11 cellular contexts compared by ENCODE assay signal in genomic region chr7:106217089-106217542, GRCh38.
A peak's percentile ranks its signal among the peaks of the same experiment; 100 is the strongest.
DNase-seq lines count a peak whose midpoint lies in the region; TF ChIP-seq lines count a peak whose summit lies in the region.
"Had no signal": no experiment of that assay in that cellular context is flagged by ENCODE, and none has a peak within 500 bp of the region (broad histone marks: within the 10 kb centered on the region; RNA-seq: fewer than 3 reads in every experiment).

No MANE protein-coding gene starts in this region.

- H3K36me3 ChIP-seq in ACC112 (ENCODE audit: insufficient read depth, low read length), result no peaks in the 10 kb centered on the region

- no peaks in the 10 kb centered on the region for H3K27me3 Mint-ChIP-seq in nephron (ENCODE audit: low read depth)

- H3K36me3 Mint-ChIP-seq in nephron (ENCODE audit: low read depth), result no peaks in the 10 kb centered on the region
- H3K36me3 Mint-ChIP-seq: activated naive CD8-positive, alpha-beta T cell treated with anti-CD3 and anti-CD28 coated beads for 36 hours; CD4-positive, CD25-positive, alpha-beta regulatory T cell had no signal

- H3K27me3 ChIP-seq in ACC112 (ENCODE audit: insufficient read depth, low read length) (no peaks in the 10 kb centered on the region), dorsolateral prefrontal cortex (no peaks in the 10 kb centered on the region)

- peaks cover 4% of the 10 kb centered on the region for H3K9me3 Mint-ChIP-seq in nephron

- H3K4me3 ChIP-seq in ACC112 (ENCODE audit: low read depth, low read length), result peak overlapping the region; percentile 13
- H3K4me3 ChIP-seq in epithelial cell of proximal tubule (ENCODE audit: low read depth, low read length), result peak overlapping the region; percentile 11
- H3K4me3 ChIP-seq in dorsolateral prefrontal cortex, result peak overlapping the region in 12 of 59 donors; percentile 3 to 37 (median 18)

- H3K27ac ChIP-seq in ACC112 (ENCODE audit: low read depth, low read length) (peak overlapping the region; percentile 94), dorsolateral prefrontal cortex (peak overlapping the region in 21 of 59 donors; percentile 2 to 74 (median 35))

- intact Hi-C loops in dorsolateral prefrontal cortex (cut with DNase I), result no loop called here

- peaks cover 26% of the 10 kb centered on the region for H3K4me1 ChIP-seq in ACC112 (ENCODE audit: control insufficient read depth, insufficient read depth, low read length, unreplicated experiment)

- peak overlapping the region in 2 of 3 experiments; percentile 1 to 19 for H3K27ac Mint-ChIP-seq in nephron
- H3K27ac Mint-ChIP-seq: activated naive CD8-positive, alpha-beta T cell treated with anti-CD3 and anti-CD28 coated beads for 36 hours; CD4-positive, CD25-positive, alpha-beta regulatory T cell had no signal

- peak; percentile 42 for DNase-seq in NCI-H69 (lab: John Stamatoyannopoulos, UW)
- no peak for DNase-seq in epithelial cell of proximal tubule (ENCODE audit: low read depth)
- DNase-seq in MV-4-11 (lab: John Stamatoyannopoulos, UW), result no peak
- no peak for DNase-seq in COLO829 (ENCODE audit: low spot score)
- DNase-seq in dorsolateral prefrontal cortex, result no peak
- DNase-seq in NOMO-1 treated with dmso at 0.1 percent for 144 hours (lab: John Stamatoyannopoulos, UW; ENCODE audit: unreplicated experiment), result no peak
- DNase-seq: activated naive CD8-positive, alpha-beta T cell treated with anti-CD3 and anti-CD28 coated beads for 36 hours; CD4-positive, CD25-positive, alpha-beta regulatory T cell; NCI-H748 treated with DMSO at 0.1 percent for 48 hours had no signal

- H3K4me3 Mint-ChIP-seq in nephron, result no peak overlapping the region
- H3K4me3 Mint-ChIP-seq: activated naive CD8-positive, alpha-beta T cell treated with anti-CD3 and anti-CD28 coated beads for 36 hours; CD4-positive, CD25-positive, alpha-beta regulatory T cell had no signal

- H3K79me2 ChIP-seq in ACC112 (ENCODE audit: control insufficient read depth, insufficient read depth, low read length, unreplicated experiment), result no peaks in the 10 kb centered on the region

- peak overlapping the region; percentile 19 for H2AFZ ChIP-seq in ACC112 (ENCODE audit: low read length, unreplicated experiment)

- TF ChIP-seq CTCF in epithelial cell of proximal tubule (conservative IDR thresholded peaks at IDR 0.05; ENCODE audit: low read depth, low read length), result no peak
- TF ChIP-seq CTCF in nephron (IDR thresholded peaks at IDR 0.05; ENCODE audit: unreplicated experiment in 3 of 3), result no peak
- no peak for TF ChIP-seq CTCF in dorsolateral prefrontal cortex (IDR thresholded peaks at IDR 0.05 in 54 of 56, conservative IDR thresholded peaks at IDR 0.05 in 2 of 56; ENCODE audit: low read depth in 1 of 56, partially characterized antibody in 56 of 56)

- peaks cover 6% of the 10 kb centered on the region for H3K4me1 Mint-ChIP-seq in nephron
- H3K4me1 Mint-ChIP-seq: CD4-positive, CD25-positive, alpha-beta regulatory T cell had no signal
